19 cellular contexts compared by ENCODE assay signal in genomic region chr20:58625585-58625984, GRCh38. TPM values are rescaled to one million over a fixed set of nuclear protein-coding genes. Genes with fewer than 3 reads are reported as not detected.
DNase-seq lines count a peak whose midpoint lies in the region; ATAC-seq, FAIRE-seq and TF ChIP-seq lines count a peak whose summit lies in the region.
"Had no signal": no experiment of that assay in that cellular context is flagged by ENCODE, and none has a peak within 500 bp of the region (broad histone marks: within the 10 kb centered on the region; RNA-seq: fewer than 3 reads in every experiment).

No MANE protein-coding gene starts in this region.

- no peak overlapping the region for H2AFZ ChIP-seq in smooth muscle cell (ENCODE audit: low read depth)

- H3K4me1 Mint-ChIP-seq in HFFc6 (ENCODE audit: low read depth), result peaks cover 42% of the 10 kb centered on the region
- H3K4me1 Mint-ChIP-seq: CD14-positive monocyte had no signal

- H3K36me3 Mint-ChIP-seq in HFFc6 (ENCODE audit: low read depth), result peaks cover 11% of the 10 kb centered on the region
- H3K36me3 Mint-ChIP-seq: CD14-positive monocyte, T-cell had no signal

- H3K9me3 ChIP-seq in smooth muscle cell (replicated peaks; ENCODE audit: low read depth), result no peaks in the 10 kb centered on the region
- H3K9me3 ChIP-seq: HAP-1 had no signal

- TF ChIP-seq POLR2A in erythroblast (IDR thresholded peaks at IDR 0.05; ENCODE audit: low read length), result no peak

- DNase-seq in HFFc6 (no peak), RPMI7951 (ENCODE audit: low read depth) (peak; percentile 84), glomerular visceral epithelial cell (ENCODE audit: extremely low spot score) (peak; percentile 18), smooth muscle cell (lab: John Stamatoyannopoulos, UW; ENCODE audit: unreplicated experiment) (no peak), D721Med (ENCODE audit: insufficient read length, low spot score) (no peak), erythroblast (lab: John Stamatoyannopoulos, UW) (no peak)
- DNase-seq: GF-D8, KG1, MV-4-11, NCI-H1417 treated with DMSO at 0.1 percent for 48 hours, NCI-H187 treated with DMSO at 0.1 percent for 48 hours, NCI-H446, NCI-H526 treated with DMSO at 0.1 percent for 48 hours, SIG-M5, T-cell had no signal

- no peaks in the 10 kb centered on the region for H4K20me1 ChIP-seq in smooth muscle cell (ENCODE audit: low read depth)

- H3K4me3 ChIP-seq in smooth muscle cell, result no peak overlapping the region
- H3K4me3 ChIP-seq: HAP-1 had no signal

- no peak for TF ChIP-seq CTCF in HFFc6 (IDR thresholded peaks at IDR 0.05)
- no peak for TF ChIP-seq CTCF in smooth muscle cell (IDR thresholded peaks at IDR 0.05; ENCODE audit: borderline replicate concordance, insufficient read depth, poor library complexity, severe bottlenecking)
- no peak for TF ChIP-seq CTCF in D721Med (IDR thresholded peaks at IDR 0.05; ENCODE audit: insufficient read depth, missing control alignments)

- no peaks in the 10 kb centered on the region for H3K27me3 ChIP-seq in smooth muscle cell (ENCODE audit: low read depth)

- H3K27me3 Mint-ChIP-seq in HFFc6 (ENCODE audit: insufficient read depth), result peaks cover 2% of the 10 kb centered on the region; the same call in 1 of the 2 replicates
- H3K27me3 Mint-ChIP-seq: T-cell had no signal

- H3K9me3 Mint-ChIP-seq in HFFc6, result no peaks in the 10 kb centered on the region; the same call in 1 of the 2 replicates
- H3K9me3 Mint-ChIP-seq: CD14-positive monocyte, T-cell had no signal

- WGBS in smooth muscle cell (ENCODE audit: low lambda C conversion rate), result 93% methylated on average over 6 of the region's 6 CpGs

- no peak for FAIRE-seq in D721Med (lab: Jason Lieb, UNC)

- H3K9ac ChIP-seq in smooth muscle cell (ENCODE audit: low read depth), result no peak overlapping the region

- H3K27ac Mint-ChIP-seq in HFFc6, result 0 out of 2 replicates have a peak overlapping the region, but pooled peaks have one; percentile 6
- H3K27ac Mint-ChIP-seq: CD14-positive monocyte had no signal

- H3K4me3 Mint-ChIP-seq in HFFc6, result no peak overlapping the region
- H3K4me3 Mint-ChIP-seq: CD14-positive monocyte had no signal

- H3K27ac ChIP-seq in smooth muscle cell (ENCODE audit: low read depth), result peak overlapping the region; percentile 100

- no peak overlapping the region for H3K4me2 ChIP-seq in smooth muscle cell

- H3K4me1 ChIP-seq in smooth muscle cell (ENCODE audit: low read depth), result peaks cover 13% of the 10 kb centered on the region
- H3K4me1 ChIP-seq: HAP-1 had no signal

- H3K79me2 ChIP-seq in smooth muscle cell (ENCODE audit: low read depth), result no peaks in the 10 kb centered on the region

- no peaks in the 10 kb centered on the region for H3K36me3 ChIP-seq in smooth muscle cell (ENCODE audit: low read depth)
- H3K36me3 ChIP-seq: HAP-1 had no signal

- H3F3A ChIP-seq in smooth muscle cell (ENCODE audit: low read depth), result no peaks in the 10 kb centered on the region

- ATAC-seq in GM19455 (IDR thresholded peaks at IDR 0.05; ENCODE audit: unreplicated experiment), result no peak
- ATAC-seq: SK-N-SH treated with all-trans-retinoic acid at 6 μM for 48 hours, T-cell had no signal

RNA-seq across cellular contexts. Expression of gene STX16, which starts 25.5 kb away (rescaled TPM):
- total RNA-seq in HFFc6 (2021; fragmentation: NEBNext Ultra II Directional; extraction: Animal tissue kit (Norgen Biotek cat#: 25700)), result 10 to 100 TPM; 44.4 to 51.8 (median 48.3) TPM
- 12.5 and 17.6 TPM in 2 replicates for total RNA-seq in RPMI7951 (2014; rRNA removed; shearing (Covaris generic))
- total RNA-seq in smooth muscle cell, result 31.3 and 35.8 TPM in 2 replicates
- 22.5 and 38.0 TPM in 2 replicates for polyA plus RNA-seq in smooth muscle cell

Comparison
In these comparisons a context has a peak if more than half of its experiments do, and no peak if none do; other contexts are left out.
1. DNase-seq: peak in RPMI7951 (single experiment) and glomerular visceral epithelial cell (single experiment); none in HFFc6 (single experiment), smooth muscle cell (single experiment), D721Med (single experiment) and erythroblast (0 of 2).